In genomic region chr1:112700290-112701226, GRCh38 we compare ENCODE assay signal across 8 cellular contexts.
DNase-seq lines count a peak whose midpoint lies in the region; ATAC-seq lines count a peak whose summit lies in the region.

No MANE protein-coding gene starts in this region.

- DNase-seq in 8988T = peak; percentile 63
- peak; percentile 72 for DNase-seq in NOMO-1 treated with DMSO at 0.1 percent for 48 hours (lab: John Stamatoyannopoulos, UW; ENCODE audit: unreplicated experiment)
- DNase-seq in activated CD8-positive, alpha-beta memory T cell treated with anti-CD3 and anti-CD28 coated beads, Interleukin-2, amount 50 U/mL, for 48 hours = peak; percentile 87
- DNase-seq in epithelial cell of prostate (ENCODE audit: low read depth, low spot score) = no peak
- peak; percentile 52 for DNase-seq in middle frontal gyrus (ENCODE audit: extremely low spot score, low spot score)
- DNase-seq in stimulated activated CD8-positive, alpha-beta memory T cell treated with anti-CD3 and anti-CD28 coated beads, Interleukin-7, amount 100 ng/mL, for 24 hours (ENCODE audit: low read depth) = peak; percentile 40

- ATAC-seq in GM18517 (IDR thresholded peaks at IDR 0.05; ENCODE audit: unreplicated experiment) (peak; percentile 42), HG03571 (IDR thresholded peaks at IDR 0.05; ENCODE audit: unreplicated experiment) (peak; percentile 33)

- H3K27ac ChIP-seq in epithelial cell of prostate = peak overlapping the region; percentile 93
